ENCODE assay signal across 8 cellular contexts in genomic region chr7:158815046-158815445, GRCh38. TPM values are rescaled to one million over a fixed set of nuclear protein-coding genes. Genes with fewer than 3 reads are reported as not detected.
A peak's percentile ranks its signal among the peaks of the same experiment; 100 is the strongest.
DNase-seq lines count a peak whose midpoint lies in the region; ATAC-seq, FAIRE-seq and TF ChIP-seq lines count a peak whose summit lies in the region.

No MANE protein-coding gene starts in this region.

- dilution Hi-C loops in keratinocyte (cut with MboI; ENCODE audit: extremely low pct_ligation_motif_present, low sequenced_read_pairs), result no loop called here

- H2AFZ ChIP-seq in keratinocyte (ENCODE audit: control insufficient read depth, low read length), result no peak overlapping the region
- no peak overlapping the region for H2AFZ ChIP-seq in HepG2 (ENCODE audit: low read length)

- peak overlapping the region; percentile 13 for H3K27ac ChIP-seq in keratinocyte (ENCODE audit: control insufficient read depth, insufficient read depth, low read length)
- peak overlapping the region; percentile 21 to 90 for H3K27ac ChIP-seq in testis
- no peak overlapping the region for H3K27ac ChIP-seq in HepG2 (ENCODE audit: extremely low read length, insufficient read depth, low read length)

- H3K4me1 ChIP-seq in keratinocyte (ENCODE audit: control insufficient read depth, extremely low read depth, insufficient read depth, low read length) (peaks cover 68% of the 10 kb centered on the region), testis (peaks cover 54% of the 10 kb centered on the region), HepG2 (ENCODE audit: insufficient read depth, low read length) (peaks cover 70% of the 10 kb centered on the region)

- peak overlapping the region; percentile 97 for H3K27ac Mint-ChIP-seq in activated T-helper 17 cell treated with anti-CD3 and anti-CD28 coated beads, Interleukin-2, amount 50 U/mL, for 72 hours

- DNase-seq in activated T-cell treated with anti-CD3 and anti-CD28 coated beads, Interleukin-2, amount 50 U/mL, for 4 hours, result no peak
- no peak for DNase-seq in activated T-cell treated with anti-CD3 and anti-CD28 coated beads for 4 hours
- DNase-seq in keratinocyte (ENCODE audit: low read depth, low spot score), result no peak
- no peak for DNase-seq in testis
- DNase-seq in HepG2 (ENCODE audit: low spot score), result no peak

- H3K4me3 ChIP-seq in keratinocyte (ENCODE audit: control insufficient read depth in 2 of 3, extremely low read depth in 1 of 3, insufficient read depth in 2 of 3, low read depth in 1 of 3, low read length in 3 of 3), result no peak overlapping the region
- no peak overlapping the region for H3K4me3 ChIP-seq in testis
- no peak overlapping the region for H3K4me3 ChIP-seq in HepG2 (replicated peaks in 1 of 3; ENCODE audit: insufficient read depth in 1 of 3, low read depth in 2 of 3, low read length in 3 of 3)

- no peaks in the 10 kb centered on the region for H3K9me3 Mint-ChIP-seq in activated T-cell treated with anti-CD3 and anti-CD28 coated beads, Interleukin-2, amount 50 U/mL, for 4 hours
- H3K9me3 Mint-ChIP-seq in activated T-helper 17 cell treated with anti-CD3 and anti-CD28 coated beads, Interleukin-2, amount 50 U/mL, for 72 hours, result peaks cover under 1% of the 10 kb centered on the region

- H4K20me1 ChIP-seq in keratinocyte (ENCODE audit: control insufficient read depth, extremely low read depth, insufficient read depth, low read length) (no peaks in the 10 kb centered on the region), HepG2 (ENCODE audit: insufficient read depth, low read length) (peaks cover 10% of the 10 kb centered on the region)

- BruUV-seq in HepG2 (replicated peaks; lab: Mats Ljungman, UMichigan), result no TSS peak

- H3K36me3 Mint-ChIP-seq in activated T-cell treated with anti-CD3 and anti-CD28 coated beads, Interleukin-2, amount 50 U/mL, for 4 hours (ENCODE audit: insufficient read depth), result peaks cover 17% of the 10 kb centered on the region
- H3K36me3 Mint-ChIP-seq in activated T-helper 17 cell treated with anti-CD3 and anti-CD28 coated beads, Interleukin-2, amount 50 U/mL, for 72 hours (ENCODE audit: low read depth), result peaks cover 64% of the 10 kb centered on the region

- intact Hi-C loops in testis (cut with DNase I; ENCODE audit: low total_unique reads), result no loop called here
- intact Hi-C loops in HepG2 (cut with micrococcal nuclease; ENCODE audit: unreplicated experiment), result loop anchor here (5.0 to 10.0 kb wide), 3 partner anchors 42 to 162 kb away; partner anchors contain the start of genes DYNC2I1 and NCAPG2

- no peak for TF ChIP-seq RAD21 in HepG2 (CRISPR knock-in tag; IDR thresholded peaks at IDR 0.05)

- TF ChIP-seq POLR2A in testis (IDR thresholded peaks at IDR 0.05) (no peak), HepG2 (IDR thresholded peaks at IDR 0.05; ENCODE audit: insufficient read depth in 1 of 2, low read depth in 2 of 2, low read length in 2 of 2) (no peak)

- in situ Hi-C loops in HepG2 (cut with HindIII; ENCODE audit: extremely low pct_ligation_motif_present, low pct_unique_long_range_greater_than_20kb), result no loop called here

- TF ChIP-seq EP300 in HepG2 (IDR thresholded peaks at IDR 0.05; ENCODE audit: low read depth in 2 of 2, low read length in 2 of 2) (no peak), HepG2 (CRISPR knock-in tag; IDR thresholded peaks at IDR 0.05; ENCODE audit: borderline replicate concordance) (no peak)

- H3K4me2 ChIP-seq in keratinocyte (ENCODE audit: control insufficient read depth, extremely low read depth, insufficient read depth, low read depth, low read length) (no peak overlapping the region), HepG2 (ENCODE audit: low read depth, low read length) (no peak overlapping the region)

- peak overlapping the region; percentile 19 for H3K4me3 Mint-ChIP-seq in activated T-cell treated with anti-CD3 and anti-CD28 coated beads, Interleukin-2, amount 50 U/mL, for 4 hours
- peak overlapping the region; percentile 85 for H3K4me3 Mint-ChIP-seq in activated T-helper 17 cell treated with anti-CD3 and anti-CD28 coated beads, Interleukin-2, amount 50 U/mL, for 72 hours

- H3K79me2 ChIP-seq in keratinocyte (ENCODE audit: control insufficient read depth, insufficient read depth, low read length) (peaks cover 83% of the 10 kb centered on the region), HepG2 (ENCODE audit: insufficient read depth, low read length) (peaks cover 85% of the 10 kb centered on the region)

- H3K9me3 ChIP-seq in keratinocyte (ENCODE audit: control insufficient read depth, low read depth, low read length), result no peaks in the 10 kb centered on the region
- no peaks in the 10 kb centered on the region for H3K9me3 ChIP-seq in testis
- H3K9me3 ChIP-seq in HepG2 (ENCODE audit: low read length), result no peaks in the 10 kb centered on the region

- H3K27me3 Mint-ChIP-seq in activated T-cell treated with anti-CD3 and anti-CD28 coated beads, Interleukin-2, amount 50 U/mL, for 4 hours (ENCODE audit: low read depth), result no peaks in the 10 kb centered on the region
- H3K27me3 Mint-ChIP-seq in activated T-helper 17 cell treated with anti-CD3 and anti-CD28 coated beads, Interleukin-2, amount 50 U/mL, for 72 hours, result no peaks in the 10 kb centered on the region

- H3K4me1 Mint-ChIP-seq in activated T-cell treated with anti-CD3 and anti-CD28 coated beads, Interleukin-2, amount 50 U/mL, for 4 hours (ENCODE audit: low read depth), result peaks cover 96% of the 10 kb centered on the region
- H3K4me1 Mint-ChIP-seq in activated T-helper 17 cell treated with anti-CD3 and anti-CD28 coated beads, Interleukin-2, amount 50 U/mL, for 72 hours, result peaks cover 82% of the 10 kb centered on the region

- H3K9ac ChIP-seq in keratinocyte (ENCODE audit: control insufficient read depth, extremely low read depth, insufficient read depth, low read length) (peak overlapping the region; percentile 9), HepG2 (ENCODE audit: insufficient read depth, low read depth, low read length) (no peak overlapping the region)

- ATAC-seq in activated T-cell treated with anti-CD3 and anti-CD28 coated beads, Interleukin-2, amount 50 U/mL, for 4 hours, result no peak
- ATAC-seq in activated T-helper 17 cell treated with anti-CD3 and anti-CD28 coated beads, Interleukin-2, amount 50 U/mL, for 72 hours (replicated peaks), result no peak
- ATAC-seq in HepG2 (no peak), GM21786 (IDR thresholded peaks at IDR 0.05; ENCODE audit: unreplicated experiment) (no peak), HG02678 (IDR thresholded peaks at IDR 0.05; ENCODE audit: unreplicated experiment) (no peak)

- TF ChIP-seq CTCF in keratinocyte (optimal IDR thresholded peaks at IDR 0.05 in 1 of 3, IDR thresholded peaks at IDR 0.05 in 1 of 3, conservative IDR thresholded peaks at IDR 0.05 in 1 of 3; ENCODE audit: extremely low read depth in 1 of 3, insufficient read depth in 2 of 3, low read length in 3 of 3) (no peak), testis (IDR thresholded peaks at IDR 0.05) (no peak), HepG2 (CRISPR knock-in tag; IDR thresholded peaks at IDR 0.05) (no peak)

- WGBS in testis, 2 donors, result 38 to 52% methylated on average over 8 of the region's 8 CpGs
- 89% methylated on average over 8 of the region's 8 CpGs for WGBS in HepG2 (ENCODE audit: low lambda C conversion rate)

- CTCF ChIA-PET in HepG2 (lab: Yijun Ruan, JAX; ENCODE audit: low intra/inter-chr PET ratio, low total read pairs), result no interaction called here

- POLR2A ChIA-PET in HepG2 (lab: Yijun Ruan, JAX), result no interaction called here

- FAIRE-seq in keratinocyte (lab: Jason Lieb, UNC) (no peak), HepG2 (lab: Jason Lieb, UNC) (no peak)

- no peaks in the 10 kb centered on the region for H3K27me3 ChIP-seq in keratinocyte (ENCODE audit: control insufficient read depth, extremely low read depth, insufficient read depth, low read length)
- no peaks in the 10 kb centered on the region for H3K27me3 ChIP-seq in testis
- H3K27me3 ChIP-seq in HepG2 (ENCODE audit: control insufficient read depth in 1 of 2, insufficient read depth in 2 of 2, low read length in 2 of 2), result no peaks in the 10 kb centered on the region

- peaks cover 3% of the 10 kb centered on the region for H3K9me1 ChIP-seq in keratinocyte (ENCODE audit: control insufficient read depth, extremely low read depth, insufficient read depth, low read length)

- no peaks in the 10 kb centered on the region for H3K36me3 ChIP-seq in keratinocyte (ENCODE audit: control insufficient read depth in 2 of 2, extremely low read depth in 1 of 2, insufficient read depth in 2 of 2, low read length in 2 of 2)
- H3K36me3 ChIP-seq in testis (ENCODE audit: low read depth, missing control alignments), result no peaks in the 10 kb centered on the region
- H3K36me3 ChIP-seq in HepG2 (replicated peaks in 1 of 2; ENCODE audit: control insufficient read depth in 1 of 2, insufficient read depth in 2 of 2, low read length in 2 of 2), result peaks cover 0 to 10% of the 10 kb centered on the region in 2 experiments; a peak in 3 of 5 replicates

RNA-seq across cellular contexts. Expression of gene ESYT2, which starts 14.3 kb away (rescaled TPM):
- total RNA-seq in activated T-cell treated with anti-CD3 and anti-CD28 coated beads, Interleukin-2, amount 50 U/mL, for 4 hours, result 10 to 100 TPM; 48.7 to 59.7 (median 57.1) TPM
- total RNA-seq in activated T-helper 17 cell treated with anti-CD3 and anti-CD28 coated beads, Interleukin-2, amount 50 U/mL, for 72 hours, result 100 to 1,000 TPM in 1 of 2 donors, 10 to 100 TPM in 1; 63.0 to 119 TPM
- polyA plus RNA-seq in keratinocyte (37.5 to 45.9 TPM (median 43.3 TPM) in 3 replicates), testis (ENCODE audit: insufficient read depth, low read depth, low replicate concordance) (53.9 TPM), HepG2 (2011; rRNA removed) (28.5 and 29.6 TPM in 2 replicates)
- polyA plus RNA-seq in keratinocyte (2011; ENCODE audit: low read depth), result 25.0 TPM
- 20.4 and 30.4 TPM in 2 replicates for polyA plus RNA-seq in keratinocyte (2011; cell fraction: cytosol; rRNA removed)
- polyA plus RNA-seq in keratinocyte (2011; cell fraction: nucleus; rRNA removed), result 48.0 and 55.0 TPM in 2 replicates
- polyA plus RNA-seq in keratinocyte (2012; ENCODE audit: low replicate concordance), result 28.8 and 38.8 TPM in 2 replicates
- 40.8 to 60.4 TPM (median 48.7 TPM) in 3 replicates for polyA minus RNA-seq in keratinocyte
- polyA minus RNA-seq in keratinocyte (2011; cell fraction: cytosol; rRNA and poly(A)+ RNA removed), result 53.3 TPM
- polyA minus RNA-seq in keratinocyte (2011; cell fraction: nucleus; rRNA and poly(A)+ RNA removed), result 70.4 and 102 TPM in 2 replicates
- total RNA-seq in testis (10 to 100 TPM; 61.1 to 73.1 TPM), HepG2 (2016; rRNA removed; fragmentation: Illumina TruSeq; extraction: Trizol) (26.0 and 37.3 TPM in 2 replicates)
- total RNA-seq in HepG2 (2016; cell fraction: cytosol; rRNA removed; fragmentation: Illumina TruSeq; extraction: Trizol; ENCODE audit: low read depth), result 23.2 and 25.4 TPM in 2 replicates
- total RNA-seq in HepG2 (2016; cell fraction: insoluble cytoplasmic fraction; rRNA removed; fragmentation: Illumina TruSeq; extraction: Trizol), result 23.4 and 37.6 TPM in 2 replicates
- 25.1 and 27.8 TPM in 2 replicates for total RNA-seq in HepG2 (2016; cell fraction: membrane; rRNA removed; fragmentation: Illumina TruSeq; extraction: Trizol)
- total RNA-seq in HepG2 (2016; cell fraction: nucleus; rRNA removed; fragmentation: Illumina TruSeq; extraction: Trizol), result 30.5 and 36.8 TPM in 2 replicates
- polyA plus RNA-seq in HepG2 (2011; cell fraction: cytosol; rRNA removed), result 21.0 and 24.9 TPM in 2 replicates
- polyA plus RNA-seq in HepG2 (2011; cell fraction: nucleus; rRNA removed), result 30.7 and 35.6 TPM in 2 replicates
- 24.9 and 27.0 TPM in 2 replicates for polyA plus RNA-seq in HepG2 (2012)
- polyA plus RNA-seq in HepG2 (2016; cell fraction: cytosol; fragmentation: Illumina TruSeq; extraction: Trizol; ENCODE audit: low read depth), result 6.2 and 6.5 TPM in 2 replicates
- 18.2 and 18.4 TPM in 2 replicates for polyA plus RNA-seq in HepG2 (2016; cell fraction: insoluble cytoplasmic fraction; fragmentation: Illumina TruSeq; extraction: Trizol; ENCODE audit: low read depth)
- 12.5 and 13.5 TPM in 2 replicates for polyA plus RNA-seq in HepG2 (2016; cell fraction: membrane; fragmentation: Illumina TruSeq; extraction: Trizol; ENCODE audit: low read depth)
- polyA plus RNA-seq in HepG2 (2016; cell fraction: nucleus; fragmentation: Illumina TruSeq; extraction: Trizol; ENCODE audit: insufficient read depth, low read depth), result 36.5 and 39.4 TPM in 2 replicates
- polyA minus RNA-seq in HepG2 (2011; rRNA and poly(A)+ RNA removed; ENCODE audit: low replicate concordance), result 37.9 and 66.1 TPM in 2 replicates
- polyA minus RNA-seq in HepG2 (2011; cell fraction: cytosol; rRNA and poly(A)+ RNA removed), result 35.0 and 40.6 TPM in 2 replicates
- 30.6 and 37.2 TPM in 2 replicates for polyA minus RNA-seq in HepG2 (2011; cell fraction: nucleus; rRNA and poly(A)+ RNA removed)

RNA-seq across cellular contexts. Expression of gene DYNC2I1, which starts 41.3 kb away (rescaled TPM):
- total RNA-seq in activated T-cell treated with anti-CD3 and anti-CD28 coated beads, Interleukin-2, amount 50 U/mL, for 4 hours, result 1 to 10 TPM; 6.2 to 7.6 (median 6.3) TPM
- total RNA-seq in activated T-helper 17 cell treated with anti-CD3 and anti-CD28 coated beads, Interleukin-2, amount 50 U/mL, for 72 hours, result 10 to 100 TPM; 13.5 to 41.1 TPM
- polyA plus RNA-seq in keratinocyte (9.1 to 13.6 TPM (median 11.7 TPM) in 3 replicates), testis (ENCODE audit: insufficient read depth, low read depth, low replicate concordance) (72.1 TPM), HepG2 (2011; rRNA removed) (8.6 and 9.1 TPM in 2 replicates)
- polyA plus RNA-seq in keratinocyte (2011; ENCODE audit: low read depth), result 12.0 TPM
- 6.4 and 9.4 TPM in 2 replicates for polyA plus RNA-seq in keratinocyte (2011; cell fraction: cytosol; rRNA removed)
- 23.5 and 29.0 TPM in 2 replicates for polyA plus RNA-seq in keratinocyte (2011; cell fraction: nucleus; rRNA removed)
- polyA plus RNA-seq in keratinocyte (2012; ENCODE audit: low replicate concordance), result 5.8 and 7.8 TPM in 2 replicates
- polyA minus RNA-seq in keratinocyte, result 2.8 to 10.6 TPM (median 7.1 TPM) in 3 replicates
- 6.3 TPM for polyA minus RNA-seq in keratinocyte (2011; cell fraction: cytosol; rRNA and poly(A)+ RNA removed)
- 10.4 and 16.2 TPM in 2 replicates for polyA minus RNA-seq in keratinocyte (2011; cell fraction: nucleus; rRNA and poly(A)+ RNA removed)
- total RNA-seq in testis (10 to 100 TPM; 71.5 to 86.8 TPM), HepG2 (2016; rRNA removed; fragmentation: Illumina TruSeq; extraction: Trizol) (3.4 and 4.9 TPM in 2 replicates)
- total RNA-seq in HepG2 (2016; cell fraction: cytosol; rRNA removed; fragmentation: Illumina TruSeq; extraction: Trizol; ENCODE audit: low read depth), result 11.3 and 18.9 TPM in 2 replicates
- 3.1 and 3.9 TPM in 2 replicates for total RNA-seq in HepG2 (2016; cell fraction: insoluble cytoplasmic fraction; rRNA removed; fragmentation: Illumina TruSeq; extraction: Trizol)
- total RNA-seq in HepG2 (2016; cell fraction: membrane; rRNA removed; fragmentation: Illumina TruSeq; extraction: Trizol), result 4.8 and 9.2 TPM in 2 replicates
- 3.6 and 5.0 TPM in 2 replicates for total RNA-seq in HepG2 (2016; cell fraction: nucleus; rRNA removed; fragmentation: Illumina TruSeq; extraction: Trizol)
- polyA plus RNA-seq in HepG2 (2011; cell fraction: cytosol; rRNA removed), result 5.3 and 9.7 TPM in 2 replicates
- 24.5 and 26.0 TPM in 2 replicates for polyA plus RNA-seq in HepG2 (2011; cell fraction: nucleus; rRNA removed)
- 4.3 and 5.5 TPM in 2 replicates for polyA plus RNA-seq in HepG2 (2012)
- 0.75 and 0.90 TPM in 2 replicates for polyA plus RNA-seq in HepG2 (2016; cell fraction: cytosol; fragmentation: Illumina TruSeq; extraction: Trizol; ENCODE audit: low read depth)
- 3.5 and 4.2 TPM in 2 replicates for polyA plus RNA-seq in HepG2 (2016; cell fraction: insoluble cytoplasmic fraction; fragmentation: Illumina TruSeq; extraction: Trizol; ENCODE audit: low read depth)
- polyA plus RNA-seq in HepG2 (2016; cell fraction: membrane; fragmentation: Illumina TruSeq; extraction: Trizol; ENCODE audit: low read depth), result 0.78 and 0.89 TPM in 2 replicates
- 9.9 and 10.3 TPM in 2 replicates for polyA plus RNA-seq in HepG2 (2016; cell fraction: nucleus; fragmentation: Illumina TruSeq; extraction: Trizol; ENCODE audit: insufficient read depth, low read depth)
- polyA minus RNA-seq in HepG2 (2011; rRNA and poly(A)+ RNA removed; ENCODE audit: low replicate concordance), result 3.9 and 5.9 TPM in 2 replicates
- 1.9 and 2.6 TPM in 2 replicates for polyA minus RNA-seq in HepG2 (2011; cell fraction: cytosol; rRNA and poly(A)+ RNA removed)
- polyA minus RNA-seq in HepG2 (2011; cell fraction: nucleus; rRNA and poly(A)+ RNA removed), result 8.8 and 11.6 TPM in 2 replicates
